ENCODE assay signal across 22 cellular contexts in the genomic region with DNA sequence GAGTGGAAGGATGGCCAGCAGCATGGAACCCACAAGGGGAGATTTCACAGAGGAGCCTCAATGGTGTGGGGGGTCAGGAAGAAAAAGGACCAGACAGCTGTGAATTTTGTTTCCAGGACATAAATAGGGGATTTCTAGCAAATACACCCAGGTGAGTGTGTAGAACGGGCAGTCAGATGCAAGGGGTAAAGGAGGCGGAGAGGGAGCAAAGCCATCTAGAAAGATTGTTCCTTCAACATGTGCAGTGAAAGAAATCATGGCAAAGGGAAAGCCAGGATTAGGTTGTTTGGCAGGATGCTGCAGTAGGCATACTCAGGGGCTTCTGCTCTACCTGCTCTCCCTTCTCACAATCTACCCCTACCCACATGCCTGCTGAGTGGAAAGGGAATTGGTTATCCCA.
A peak's percentile ranks its signal among the peaks of the same experiment; 100 is the strongest.
DNase-seq lines count a peak whose midpoint lies in the region; ATAC-seq and TF ChIP-seq lines count a peak whose summit lies in the region.
"Had no signal": no experiment of that assay in that cellular context is flagged by ENCODE, and none has a peak within 500 bp of the region (broad histone marks: within the 10 kb centered on the region; RNA-seq: fewer than 3 reads in every experiment).

No MANE protein-coding gene starts in this region.

- no peaks in the 10 kb centered on the region for H3K27me3 ChIP-seq in BE2C
- H3K27me3 ChIP-seq: adrenal gland, uterus had no signal

- no peaks in the 10 kb centered on the region for H3K9me3 ChIP-seq in BE2C
- H3K9me3 ChIP-seq: adrenal gland, Caco-2, HAP-1, left ventricle myocardium inferior, uterus had no signal

- H3K27me3 Mint-ChIP-seq in T-helper 2 cell treated with Interferon-gamma antibody and Interleukin-4, amounts not matched to agents 5 μg/mL and 100 μg/mL, for 36 hours (ENCODE audit: low read depth): no peaks in the 10 kb centered on the region
- H3K27me3 Mint-ChIP-seq in stimulated activated naive CD8-positive, alpha-beta T cell treated with anti-CD3 and anti-CD28 coated beads, Interleukin-15, Interleukin-2, amounts not matched to agents 100 ng/mL and 50 ng/mL, for 24 hours: no peaks in the 10 kb centered on the region
- H3K27me3 Mint-ChIP-seq in activated naive CD8-positive, alpha-beta T cell treated with anti-CD3 and anti-CD28 coated beads, Interleukin-2, amount 50 U/mL, for 24 hours: no peaks in the 10 kb centered on the region
- H3K27me3 Mint-ChIP-seq: brain had no signal

- H3K4me3 Mint-ChIP-seq in T-helper 2 cell treated with Interferon-gamma antibody and Interleukin-4, amounts not matched to agents 5 μg/mL and 100 μg/mL, for 36 hours: peak overlapping the region; percentile 33
- H3K4me3 Mint-ChIP-seq in stimulated activated naive CD8-positive, alpha-beta T cell treated with anti-CD3 and anti-CD28 coated beads, Interleukin-15, Interleukin-2, amounts not matched to agents 100 ng/mL and 50 ng/mL, for 24 hours: peak overlapping the region; percentile 3
- H3K4me3 Mint-ChIP-seq in activated naive CD8-positive, alpha-beta T cell treated with anti-CD3 and anti-CD28 coated beads, Interleukin-2, amount 50 U/mL, for 24 hours: no peak overlapping the region
- H3K4me3 Mint-ChIP-seq: brain had no signal

- H3K9me3 Mint-ChIP-seq in T-helper 2 cell treated with Interferon-gamma antibody and Interleukin-4, amounts not matched to agents 5 μg/mL and 100 μg/mL, for 36 hours: no peaks in the 10 kb centered on the region
- H3K9me3 Mint-ChIP-seq in stimulated activated naive CD8-positive, alpha-beta T cell treated with anti-CD3 and anti-CD28 coated beads, Interleukin-15, Interleukin-2, amounts not matched to agents 100 ng/mL and 50 ng/mL, for 24 hours: no peaks in the 10 kb centered on the region
- H3K9me3 Mint-ChIP-seq in activated naive CD8-positive, alpha-beta T cell treated with anti-CD3 and anti-CD28 coated beads, Interleukin-2, amount 50 U/mL, for 24 hours: peaks cover 4% of the 10 kb centered on the region
- H3K9me3 Mint-ChIP-seq: brain had no signal

- H3K4me1 Mint-ChIP-seq in T-helper 2 cell treated with Interferon-gamma antibody and Interleukin-4, amounts not matched to agents 5 μg/mL and 100 μg/mL, for 36 hours (ENCODE audit: low read depth): peaks cover 65% of the 10 kb centered on the region
- H3K4me1 Mint-ChIP-seq in stimulated activated naive CD8-positive, alpha-beta T cell treated with anti-CD3 and anti-CD28 coated beads, Interleukin-15, Interleukin-2, amounts not matched to agents 100 ng/mL and 50 ng/mL, for 24 hours (ENCODE audit: low read depth): peaks cover 85% of the 10 kb centered on the region
- peaks cover 85% of the 10 kb centered on the region for H3K4me1 Mint-ChIP-seq in activated naive CD8-positive, alpha-beta T cell treated with anti-CD3 and anti-CD28 coated beads, Interleukin-2, amount 50 U/mL, for 24 hours
- H3K4me1 Mint-ChIP-seq: brain had no signal

- peak overlapping the region; percentile 76 for H3K27ac Mint-ChIP-seq in T-helper 2 cell treated with Interferon-gamma antibody and Interleukin-4, amounts not matched to agents 5 μg/mL and 100 μg/mL, for 36 hours
- H3K27ac Mint-ChIP-seq in stimulated activated naive CD8-positive, alpha-beta T cell treated with anti-CD3 and anti-CD28 coated beads, Interleukin-15, Interleukin-2, amounts not matched to agents 100 ng/mL and 50 ng/mL, for 24 hours: peak overlapping the region; percentile 34
- peak overlapping the region; percentile 83 for H3K27ac Mint-ChIP-seq in activated naive CD8-positive, alpha-beta T cell treated with anti-CD3 and anti-CD28 coated beads, Interleukin-2, amount 50 U/mL, for 24 hours
- H3K27ac Mint-ChIP-seq: brain had no signal

- no peak for TF ChIP-seq CTCF in BE2C (IDR thresholded peaks at IDR 0.05; ENCODE audit: low read depth, low read length)

- H3K36me3 ChIP-seq in BE2C: no peaks in the 10 kb centered on the region
- H3K36me3 ChIP-seq: adrenal gland, HAP-1, left ventricle myocardium inferior, uterus had no signal

- no peak overlapping the region for H3K4me3 ChIP-seq in BE2C (ENCODE audit: low read depth, low read length)
- H3K4me3 ChIP-seq: adrenal gland, HAP-1, left ventricle myocardium inferior, SK-N-MC, uterus had no signal

- H3K36me3 Mint-ChIP-seq in T-helper 2 cell treated with Interferon-gamma antibody and Interleukin-4, amounts not matched to agents 5 μg/mL and 100 μg/mL, for 36 hours (ENCODE audit: low read depth): no peaks in the 10 kb centered on the region
- no peaks in the 10 kb centered on the region for H3K36me3 Mint-ChIP-seq in stimulated activated naive CD8-positive, alpha-beta T cell treated with anti-CD3 and anti-CD28 coated beads, Interleukin-15, Interleukin-2, amounts not matched to agents 100 ng/mL and 50 ng/mL, for 24 hours (ENCODE audit: low read depth)
- H3K36me3 Mint-ChIP-seq in activated naive CD8-positive, alpha-beta T cell treated with anti-CD3 and anti-CD28 coated beads, Interleukin-2, amount 50 U/mL, for 24 hours (ENCODE audit: low read depth): no peaks in the 10 kb centered on the region
- H3K36me3 Mint-ChIP-seq: brain had no signal

- no peaks in the 10 kb centered on the region for H3K4me1 ChIP-seq in BE2C
- H3K4me1 ChIP-seq: adrenal gland, Caco-2, left ventricle myocardium inferior, uterus had no signal

- no peak for DNase-seq in T-helper 2 cell treated with Interferon-gamma antibody and Interleukin-4, amounts not matched to agents 5 μg/mL and 100 μg/mL, for 36 hours (ENCODE audit: low spot score)
- DNase-seq in T-helper 2 cell (no peak), NCI-H1436 (lab: John Stamatoyannopoulos, UW) (no peak), BE2C (no peak)
- DNase-seq in stimulated activated naive CD8-positive, alpha-beta T cell treated with anti-CD3 and anti-CD28 coated beads, Interleukin-15, Interleukin-2, amounts not matched to agents 100 U/mL and 50 U/mL, for 24 hours: no peak
- no peak for DNase-seq in activated naive CD8-positive, alpha-beta T cell treated with anti-CD3 and anti-CD28 coated beads, Interleukin-2, amount 50 U/mL, for 24 hours
- DNase-seq: 8988T, adrenal gland, Caco-2, DMS79, GF-D8, left ventricle myocardium inferior, mesendoderm, NCI-H1092 treated with DMSO at 0.1 percent for 48 hours, NCI-H187 treated with DMSO at 0.1 percent for 48 hours, NCI-H524, uterus had no signal

- no peak for ATAC-seq in stimulated activated naive CD8-positive, alpha-beta T cell treated with anti-CD3 and anti-CD28 coated beads, Interleukin-15, Interleukin-2, amounts not matched to agents 100 U/mL and 50 U/mL, for 24 hours
- ATAC-seq in activated naive CD8-positive, alpha-beta T cell treated with anti-CD3 and anti-CD28 coated beads, Interleukin-2, amount 50 U/mL, for 24 hours: no peak
- no peak for ATAC-seq in GM18511 (IDR thresholded peaks at IDR 0.05; ENCODE audit: unreplicated experiment)
